16 cellular contexts compared by ENCODE assay signal in genomic region chr15:78200276-78200930, GRCh38. TPM values are rescaled to one million over a fixed set of nuclear protein-coding genes. Genes with fewer than 3 reads are reported as not detected.
DNase-seq lines count a peak whose midpoint lies in the region; ATAC-seq and TF ChIP-seq lines count a peak whose summit lies in the region.
"Had no signal": no experiment of that assay in that cellular context is flagged by ENCODE, and none has a peak within 500 bp of the region (broad histone marks: within the 10 kb centered on the region; RNA-seq: fewer than 3 reads in every experiment).

No MANE protein-coding gene starts in this region.

- no peaks in the 10 kb centered on the region for H4K20me1 ChIP-seq in neural progenitor cell (ENCODE audit: low read depth)

- H3K4me2 ChIP-seq in neural progenitor cell, result no peak overlapping the region

- no peaks in the 10 kb centered on the region for H3K9me3 Mint-ChIP-seq in neural progenitor cell
- H3K9me3 Mint-ChIP-seq in activated CD4-positive, alpha-beta T cell treated with anti-CD3 and anti-CD28 coated beads, Interleukin-2, amount 10 ng/mL, durations not matched to agents 24 days and 14 days, result no peaks in the 10 kb centered on the region
- H3K9me3 Mint-ChIP-seq: CD4-positive, CD25-positive, alpha-beta regulatory T cell had no signal

- intact Hi-C loops in activated CD4-positive, alpha-beta T cell treated with anti-CD3 and anti-CD28 coated beads, Interleukin-2, amount 10 ng/mL, durations not matched to agents 24 days and 14 days (cut with micrococcal nuclease), result no loop called here

- peak; percentile 6 for DNase-seq in activated effector memory CD4-positive, alpha-beta T cell treated with anti-CD3 and anti-CD28 coated beads, Interleukin-2, amount 50 U/mL, for 16 hours
- no peak for DNase-seq in activated effector memory CD4-positive, alpha-beta T cell treated with Interleukin-2 at 50 U/mL for 16 hours
- DNase-seq in RWPE2 (ENCODE audit: low spot score), result peak; percentile 49
- no peak for DNase-seq in neural progenitor cell (ENCODE audit: low spot score)
- no peak for DNase-seq in cortex of kidney (lab: John Stamatoyannopoulos, UW)
- no peak for DNase-seq in activated naive CD4-positive, alpha-beta T cell treated with anti-CD3 and anti-CD28 coated beads, Interleukin-2, amount 50 U/mL, for 16 hours
- no peak for DNase-seq in activated CD4-positive, alpha-beta T cell treated with anti-CD3 and anti-CD28 coated beads, Interleukin-2, amount 10 ng/mL, durations not matched to agents 24 days and 14 days
- DNase-seq: CD4-positive, CD25-positive, alpha-beta regulatory T cell; DMS79 treated with DMSO at 0.1 percent for 48 hours; Kasumi-1; NCI-H1417; NCI-H1694 treated with DMSO at 0.1 percent for 48 hours; NCI-H446; NCI-H526 had no signal

- H3K36me3 ChIP-seq in RWPE2 (ENCODE audit: low read depth) (no peaks in the 10 kb centered on the region), neural progenitor cell (no peaks in the 10 kb centered on the region)

- no peaks in the 10 kb centered on the region for H3F3A ChIP-seq in neural progenitor cell (ENCODE audit: low read depth)

- H3K79me2 ChIP-seq in neural progenitor cell (ENCODE audit: low read depth), result no peaks in the 10 kb centered on the region

- peaks cover 8% of the 10 kb centered on the region for H3K27me3 Mint-ChIP-seq in neural progenitor cell (ENCODE audit: insufficient read depth, low read depth)
- peaks cover 11% of the 10 kb centered on the region for H3K27me3 Mint-ChIP-seq in activated CD4-positive, alpha-beta T cell treated with anti-CD3 and anti-CD28 coated beads, Interleukin-2, amount 10 ng/mL, durations not matched to agents 24 days and 14 days

- H3K27me3 ChIP-seq in RWPE2 (ENCODE audit: insufficient read depth, poor library complexity, severe bottlenecking) (no peaks in the 10 kb centered on the region), neural progenitor cell (no peaks in the 10 kb centered on the region)

- no peaks in the 10 kb centered on the region for H3K4me1 Mint-ChIP-seq in neural progenitor cell
- peaks cover 3% of the 10 kb centered on the region for H3K4me1 Mint-ChIP-seq in activated CD4-positive, alpha-beta T cell treated with anti-CD3 and anti-CD28 coated beads, Interleukin-2, amount 10 ng/mL, durations not matched to agents 24 days and 14 days

- no peak overlapping the region for H3K9ac ChIP-seq in neural progenitor cell

- no peak for ATAC-seq in RWPE2 (ENCODE audit: low read depth)
- ATAC-seq: Right ventricle myocardium inferior had no signal

- H3K4me1 ChIP-seq in RWPE2 (ENCODE audit: insufficient read depth, poor library complexity, severe bottlenecking) (no peaks in the 10 kb centered on the region), neural progenitor cell (no peaks in the 10 kb centered on the region)

- no peak for TF ChIP-seq CTCF in RWPE2 (IDR thresholded peaks at IDR 0.05; ENCODE audit: poor library complexity, severe bottlenecking)
- TF ChIP-seq CTCF in neural progenitor cell (IDR thresholded peaks at IDR 0.05), result no peak

- H3K9me3 ChIP-seq in RWPE2 (ENCODE audit: severe bottlenecking) (no peaks in the 10 kb centered on the region), neural progenitor cell (ENCODE audit: low read depth) (no peaks in the 10 kb centered on the region)

- H3K27ac Mint-ChIP-seq in neural progenitor cell, result peak overlapping the region; percentile 87
- no peak overlapping the region for H3K27ac Mint-ChIP-seq in activated CD4-positive, alpha-beta T cell treated with anti-CD3 and anti-CD28 coated beads, Interleukin-2, amount 10 ng/mL, durations not matched to agents 24 days and 14 days
- H3K27ac Mint-ChIP-seq: CD4-positive, CD25-positive, alpha-beta regulatory T cell had no signal

- H3K36me3 Mint-ChIP-seq in neural progenitor cell, result no peaks in the 10 kb centered on the region
- no peaks in the 10 kb centered on the region for H3K36me3 Mint-ChIP-seq in activated CD4-positive, alpha-beta T cell treated with anti-CD3 and anti-CD28 coated beads, Interleukin-2, amount 10 ng/mL, durations not matched to agents 24 days and 14 days (ENCODE audit: low read depth)
- H3K36me3 Mint-ChIP-seq: CD4-positive, CD25-positive, alpha-beta regulatory T cell had no signal

- no peak overlapping the region for H3K27ac ChIP-seq in RWPE2 (ENCODE audit: poor library complexity, severe bottlenecking)
- no peak overlapping the region for H3K27ac ChIP-seq in neural progenitor cell

- no peak overlapping the region for H2AFZ ChIP-seq in neural progenitor cell (replicated peaks)

- no peak overlapping the region for H3K4me3 ChIP-seq in RWPE2 (ENCODE audit: severe bottlenecking)
- no peak overlapping the region for H3K4me3 ChIP-seq in neural progenitor cell

- peak overlapping the region; percentile 66 for H3K4me3 Mint-ChIP-seq in neural progenitor cell
- no peak overlapping the region for H3K4me3 Mint-ChIP-seq in activated CD4-positive, alpha-beta T cell treated with anti-CD3 and anti-CD28 coated beads, Interleukin-2, amount 10 ng/mL, durations not matched to agents 24 days and 14 days

RNA-seq across cellular contexts. Expression of gene ACSBG1, which starts 34.0 kb away (rescaled TPM):
- total RNA-seq in neural progenitor cell (ENCODE audit: low replicate concordance), result 0.11 and 0.22 TPM in 2 replicates
- not detected in 2 replicates for total RNA-seq in activated CD4-positive, alpha-beta T cell treated with anti-CD3 and anti-CD28 coated beads, Interleukin-2, amount 10 ng/mL, durations not matched to agents 24 days and 14 days
- total RNA-seq: MCF 10A had no signal

RNA-seq across cellular contexts. Expression of gene IDH3A, which starts 51.2 kb away (rescaled TPM):
- total RNA-seq in neural progenitor cell (ENCODE audit: low replicate concordance), result 16.0 and 19.3 TPM in 2 replicates
- 165 and 169 TPM in 2 replicates for total RNA-seq in activated CD4-positive, alpha-beta T cell treated with anti-CD3 and anti-CD28 coated beads, Interleukin-2, amount 10 ng/mL, durations not matched to agents 24 days and 14 days

Comparison
In these comparisons a context has a peak if more than half of its experiments do, and no peak if none do; other contexts are left out.
1. DNase-seq: peak in activated effector memory CD4-positive, alpha-beta T cell treated with anti-CD3 and anti-CD28 coated beads, Interleukin-2, amount 50 U/mL, for 16 hours (single experiment) and RWPE2 (single experiment); none in activated effector memory CD4-positive, alpha-beta T cell treated with Interleukin-2 at 50 U/mL for 16 hours (single experiment), neural progenitor cell (single experiment), cortex of kidney (single experiment), activated naive CD4-positive, alpha-beta T cell treated with anti-CD3 and anti-CD28 coated beads, Interleukin-2, amount 50 U/mL, for 16 hours (single experiment) and activated CD4-positive, alpha-beta T cell treated with anti-CD3 and anti-CD28 coated beads, Interleukin-2, amount 10 ng/mL, durations not matched to agents 24 days and 14 days (single experiment).